Comparison of ENCODE assay signal across 25 cellular contexts in the genomic region with DNA sequence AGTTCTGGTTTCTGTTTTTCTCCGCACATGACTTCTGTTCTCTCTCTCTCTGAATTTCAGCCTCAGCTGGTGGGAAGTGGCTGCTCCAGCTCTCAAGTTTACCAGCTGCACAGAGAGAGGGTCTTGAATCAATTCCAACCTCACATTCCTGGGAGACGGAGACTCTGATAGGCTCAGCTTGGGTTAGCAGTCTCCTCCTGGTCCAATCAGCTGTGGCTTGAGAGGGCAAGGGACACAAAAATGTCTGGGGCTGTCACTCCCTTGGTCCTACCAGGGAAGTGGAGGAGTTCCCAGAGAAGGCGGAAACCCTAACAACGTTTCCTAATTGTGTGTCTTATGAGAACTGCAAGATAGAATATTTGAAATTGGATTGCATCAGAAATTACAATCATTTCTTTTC. TPM values are rescaled to one million over a fixed set of nuclear protein-coding genes. Genes with fewer than 3 reads are reported as not detected.
DNase-seq lines count a peak whose midpoint lies in the region; ATAC-seq, FAIRE-seq and TF ChIP-seq lines count a peak whose summit lies in the region.
"Had no signal": no experiment of that assay in that cellular context is flagged by ENCODE, and none has a peak within 500 bp of the region (broad histone marks: within the 10 kb centered on the region; RNA-seq: fewer than 3 reads in every experiment).

No MANE protein-coding gene starts in this region.

- H3K79me2 ChIP-seq in HepG2 (ENCODE audit: insufficient read depth, low read length): no peaks in the 10 kb centered on the region

- H3K27ac Mint-ChIP-seq in activated naive CD4-positive, alpha-beta T cell treated with anti-CD3 and anti-CD28 coated beads, Interleukin-2, amount 10 ng/mL, durations not matched to agents 7 days and 5 days: no peak overlapping the region
- H3K27ac Mint-ChIP-seq: activated naive CD8-positive, alpha-beta T cell; stimulated activated effector memory CD8-positive, alpha-beta T cell treated with anti-CD3 and anti-CD28 coated beads, Interleukin-12 subunit alpha, Interleukin-12 subunit beta, amount 100 ng/mL, for 72 hours had no signal

- FAIRE-seq in HepG2 (lab: Jason Lieb, UNC): no peak

- DNase-seq in HepG2 (ENCODE audit: low spot score) (no peak), left kidney (ENCODE audit: low read depth, low spot score) (peak; percentile 80), medulla oblongata (ENCODE audit: extremely low spot score) (no peak), middle frontal gyrus (ENCODE audit: extremely low spot score, low spot score) (no peak), NCI-H2227 (lab: John Stamatoyannopoulos, UW; ENCODE audit: unreplicated experiment) (no peak)
- DNase-seq in activated naive CD4-positive, alpha-beta T cell treated with anti-CD3 and anti-CD28 coated beads, Interleukin-2, amount 10 ng/mL, durations not matched to agents 7 days and 5 days: no peak
- DNase-seq: body of pancreas, DND-41, foreskin keratinocyte, hypothalamus, mucosa of descending colon, NCI-H1417 treated with DMSO at 0.1 percent for 48 hours, NCI-H774, nucleus accumbens, T1000 had no signal

- in situ Hi-C loops in HepG2 (cut with HindIII; ENCODE audit: extremely low pct_ligation_motif_present, low pct_unique_long_range_greater_than_20kb): no loop called here

- ATAC-seq in HepG2: no peak
- ATAC-seq: body of pancreas; foreskin keratinocyte; mucosa of descending colon; stimulated activated effector memory CD8-positive, alpha-beta T cell treated with anti-CD3 and anti-CD28 coated beads, Interleukin-12 subunit alpha, Interleukin-12 subunit beta, amount 100 ng/mL, for 72 hours had no signal

- H3K4me2 ChIP-seq in HepG2 (ENCODE audit: low read depth, low read length): no peak overlapping the region

- CTCF ChIA-PET in HepG2 (lab: Yijun Ruan, JAX; ENCODE audit: low intra/inter-chr PET ratio, low total read pairs): no interaction called here
- CTCF ChIA-PET in activated naive CD4-positive, alpha-beta T cell treated with anti-CD3 and anti-CD28 coated beads, Interleukin-2, amount 10 ng/mL, durations not matched to agents 7 days and 5 days (lab: Charles Lee): no interaction called here

- H3K4me1 ChIP-seq in liver (ENCODE audit: control insufficient read depth in 4 of 4, insufficient read depth in 4 of 4, low read length in 3 of 4) (no peaks in the 10 kb centered on the region), HepG2 (ENCODE audit: insufficient read depth, low read length) (no peaks in the 10 kb centered on the region)
- H3K4me1 ChIP-seq: body of pancreas, foreskin keratinocyte had no signal

- H3K27me3 ChIP-seq in liver (ENCODE audit: control insufficient read depth in 4 of 4, insufficient read depth in 4 of 4, low read length in 3 of 4): peaks cover 0 to 8% (median 0%) of the 10 kb centered on the region in 4 donors
- peaks cover 0 to 30% of the 10 kb centered on the region in 2 experiments; a peak in 3 of 5 replicates for H3K27me3 ChIP-seq in HepG2 (ENCODE audit: control insufficient read depth in 1 of 2, insufficient read depth in 2 of 2, low read length in 2 of 2)
- H3K27me3 ChIP-seq: body of pancreas had no signal

- no TSS peak for BruUV-seq in HepG2 (replicated peaks; lab: Mats Ljungman, UMichigan)

- no peaks in the 10 kb centered on the region for H3K9me3 Mint-ChIP-seq in activated naive CD4-positive, alpha-beta T cell treated with anti-CD3 and anti-CD28 coated beads, Interleukin-2, amount 10 ng/mL, durations not matched to agents 7 days and 5 days
- H3K9me3 Mint-ChIP-seq: stimulated activated effector memory CD8-positive, alpha-beta T cell treated with anti-CD3 and anti-CD28 coated beads, Interleukin-12 subunit alpha, Interleukin-12 subunit beta, amount 100 ng/mL, for 72 hours had no signal

- 69% methylated on average over 4 of the region's 4 CpGs for WGBS in liver
- 51% methylated on average over 4 of the region's 4 CpGs for WGBS in HepG2 (ENCODE audit: low lambda C conversion rate)

- intact Hi-C loops in HepG2 (cut with micrococcal nuclease; ENCODE audit: unreplicated experiment): no loop called here

- no peaks in the 10 kb centered on the region for H3K36me3 ChIP-seq in liver (ENCODE audit: control insufficient read depth in 4 of 4, insufficient read depth in 3 of 4, low read depth in 1 of 4, low read length in 3 of 4)
- no peaks in the 10 kb centered on the region for H3K36me3 ChIP-seq in HepG2 (replicated peaks in 1 of 2; ENCODE audit: control insufficient read depth in 1 of 2, insufficient read depth in 2 of 2, low read length in 2 of 2)

- H4K20me1 ChIP-seq in HepG2 (ENCODE audit: insufficient read depth, low read length): no peaks in the 10 kb centered on the region

- TF ChIP-seq POLR2A in HepG2 (IDR thresholded peaks at IDR 0.05; ENCODE audit: insufficient read depth in 1 of 2, low read depth in 2 of 2, low read length in 2 of 2): no peak

- H3K9ac ChIP-seq in liver (ENCODE audit: low read depth in 1 of 2, low read length in 2 of 2): no peak overlapping the region
- no peak overlapping the region for H3K9ac ChIP-seq in HepG2 (ENCODE audit: insufficient read depth, low read depth, low read length)

- no peaks in the 10 kb centered on the region for H3K4me1 Mint-ChIP-seq in activated naive CD4-positive, alpha-beta T cell treated with anti-CD3 and anti-CD28 coated beads, Interleukin-2, amount 10 ng/mL, durations not matched to agents 7 days and 5 days
- H3K4me1 Mint-ChIP-seq: stimulated activated effector memory CD8-positive, alpha-beta T cell treated with anti-CD3 and anti-CD28 coated beads, Interleukin-12 subunit alpha, Interleukin-12 subunit beta, amount 100 ng/mL, for 72 hours had no signal

- no peak overlapping the region for H2AFZ ChIP-seq in HepG2 (ENCODE audit: low read length)

- no peaks in the 10 kb centered on the region for H3K9me3 ChIP-seq in liver (ENCODE audit: control insufficient read depth in 4 of 4, low read length in 3 of 4)
- H3K9me3 ChIP-seq in HepG2 (ENCODE audit: low read length): no peaks in the 10 kb centered on the region
- H3K9me3 ChIP-seq: body of pancreas, mucosa of descending colon had no signal

- H3K4me3 ChIP-seq in liver (ENCODE audit: low read depth in 1 of 3, low read length in 3 of 3): no peak overlapping the region
- no peak overlapping the region for H3K4me3 ChIP-seq in HepG2 (replicated peaks in 1 of 3; ENCODE audit: insufficient read depth in 1 of 3, low read depth in 2 of 3, low read length in 3 of 3)
- H3K4me3 ChIP-seq: body of pancreas, mucosa of descending colon had no signal

- TF ChIP-seq CTCF in liver (IDR thresholded peaks at IDR 0.05; ENCODE audit: low read depth, low read length, missing input control) (no peak), HepG2 (CRISPR knock-in tag; IDR thresholded peaks at IDR 0.05) (no peak)

- TF ChIP-seq RAD21 in liver (IDR thresholded peaks at IDR 0.05): no peak
- TF ChIP-seq RAD21 in HepG2 (CRISPR knock-in tag; IDR thresholded peaks at IDR 0.05): no peak

- peaks cover 44% of the 10 kb centered on the region for H3K27me3 Mint-ChIP-seq in activated naive CD4-positive, alpha-beta T cell treated with anti-CD3 and anti-CD28 coated beads, Interleukin-2, amount 10 ng/mL, durations not matched to agents 7 days and 5 days

- no peak for TF ChIP-seq EP300 in HepG2 (IDR thresholded peaks at IDR 0.05; ENCODE audit: low read depth in 2 of 2, low read length in 2 of 2)
- no peak for TF ChIP-seq EP300 in HepG2 (CRISPR knock-in tag; IDR thresholded peaks at IDR 0.05; ENCODE audit: borderline replicate concordance)

- POLR2A ChIA-PET in HepG2 (lab: Yijun Ruan, JAX): no interaction called here

- no peak overlapping the region for H3K4me3 Mint-ChIP-seq in activated naive CD4-positive, alpha-beta T cell treated with anti-CD3 and anti-CD28 coated beads, Interleukin-2, amount 10 ng/mL, durations not matched to agents 7 days and 5 days
- H3K4me3 Mint-ChIP-seq: activated naive CD8-positive, alpha-beta T cell; stimulated activated effector memory CD8-positive, alpha-beta T cell treated with anti-CD3 and anti-CD28 coated beads, Interleukin-12 subunit alpha, Interleukin-12 subunit beta, amount 100 ng/mL, for 72 hours had no signal

- H3K27ac ChIP-seq in liver (ENCODE audit: low read depth in 1 of 2, low read length in 2 of 2) (no peak overlapping the region), HepG2 (ENCODE audit: extremely low read length, insufficient read depth, low read length) (no peak overlapping the region)
- H3K27ac ChIP-seq: body of pancreas, foreskin keratinocyte had no signal

- no peaks in the 10 kb centered on the region for H3K36me3 Mint-ChIP-seq in activated naive CD4-positive, alpha-beta T cell treated with anti-CD3 and anti-CD28 coated beads, Interleukin-2, amount 10 ng/mL, durations not matched to agents 7 days and 5 days
- H3K36me3 Mint-ChIP-seq: activated naive CD8-positive, alpha-beta T cell; stimulated activated effector memory CD8-positive, alpha-beta T cell treated with anti-CD3 and anti-CD28 coated beads, Interleukin-12 subunit alpha, Interleukin-12 subunit beta, amount 100 ng/mL, for 72 hours had no signal

TF ChIP-seq in liver, 16 proteins besides CTCF, POLR2A, EP300 and RAD21 (continues in another document):
- TF ChIP-seq HNF4A (conservative IDR thresholded peaks at IDR 0.05): no peak

RNA-seq across cellular contexts. Expression of a gene that starts 7.1 kb away (rescaled TPM):
- total RNA-seq in liver (not detected), HepG2 (2016; rRNA removed; fragmentation: Illumina TruSeq; extraction: Trizol) (not detected in 2 replicates)
- polyA plus RNA-seq in liver (not detected), HepG2 (2011; rRNA removed) (not detected in 2 replicates)
- total RNA-seq in HepG2 (2016; cell fraction: cytosol; rRNA removed; fragmentation: Illumina TruSeq; extraction: Trizol; ENCODE audit: low read depth): not detected in 2 replicates
- not detected in 2 replicates for total RNA-seq in HepG2 (2016; cell fraction: insoluble cytoplasmic fraction; rRNA removed; fragmentation: Illumina TruSeq; extraction: Trizol)
- not detected in 2 replicates for total RNA-seq in HepG2 (2016; cell fraction: membrane; rRNA removed; fragmentation: Illumina TruSeq; extraction: Trizol)
- not detected in 2 replicates for total RNA-seq in HepG2 (2016; cell fraction: nucleus; rRNA removed; fragmentation: Illumina TruSeq; extraction: Trizol)
- polyA plus RNA-seq in HepG2 (2011; cell fraction: cytosol; rRNA removed): not detected in 2 replicates
- not detected in 2 replicates for polyA plus RNA-seq in HepG2 (2011; cell fraction: nucleus; rRNA removed)
- not detected in 2 replicates for polyA plus RNA-seq in HepG2 (2012)
- polyA plus RNA-seq in HepG2 (2016; cell fraction: cytosol; fragmentation: Illumina TruSeq; extraction: Trizol; ENCODE audit: low read depth): not detected in 2 replicates
- not detected in 2 replicates for polyA plus RNA-seq in HepG2 (2016; cell fraction: insoluble cytoplasmic fraction; fragmentation: Illumina TruSeq; extraction: Trizol; ENCODE audit: low read depth)
- polyA plus RNA-seq in HepG2 (2016; cell fraction: membrane; fragmentation: Illumina TruSeq; extraction: Trizol; ENCODE audit: low read depth): not detected in 2 replicates
- not detected in 2 replicates for polyA plus RNA-seq in HepG2 (2016; cell fraction: nucleus; fragmentation: Illumina TruSeq; extraction: Trizol; ENCODE audit: insufficient read depth, low read depth)
- 0.16 TPM in 1 of 2 replicates, not detected in the other for polyA minus RNA-seq in HepG2 (2011; rRNA and poly(A)+ RNA removed; ENCODE audit: low replicate concordance)
- polyA minus RNA-seq in HepG2 (2011; cell fraction: cytosol; rRNA and poly(A)+ RNA removed): not detected in 2 replicates
- polyA minus RNA-seq in HepG2 (2011; cell fraction: nucleus; rRNA and poly(A)+ RNA removed): not detected in 2 replicates
- 0.36 TPM for polyA plus RNA-seq in PFSK-1 (2012; ENCODE audit: insufficient read length, low read depth)
- total RNA-seq: activated CD8-positive, alpha-beta memory T cell treated with anti-CD3 and anti-CD28 coated beads for 36 hours; body of pancreas; H4; kidney epithelial cell; mucosa of descending colon; renal cortical epithelial cell; RPMI7951; temporal lobe had no signal
